ENCODE assay signal across 7 cellular contexts in the genomic region with DNA sequence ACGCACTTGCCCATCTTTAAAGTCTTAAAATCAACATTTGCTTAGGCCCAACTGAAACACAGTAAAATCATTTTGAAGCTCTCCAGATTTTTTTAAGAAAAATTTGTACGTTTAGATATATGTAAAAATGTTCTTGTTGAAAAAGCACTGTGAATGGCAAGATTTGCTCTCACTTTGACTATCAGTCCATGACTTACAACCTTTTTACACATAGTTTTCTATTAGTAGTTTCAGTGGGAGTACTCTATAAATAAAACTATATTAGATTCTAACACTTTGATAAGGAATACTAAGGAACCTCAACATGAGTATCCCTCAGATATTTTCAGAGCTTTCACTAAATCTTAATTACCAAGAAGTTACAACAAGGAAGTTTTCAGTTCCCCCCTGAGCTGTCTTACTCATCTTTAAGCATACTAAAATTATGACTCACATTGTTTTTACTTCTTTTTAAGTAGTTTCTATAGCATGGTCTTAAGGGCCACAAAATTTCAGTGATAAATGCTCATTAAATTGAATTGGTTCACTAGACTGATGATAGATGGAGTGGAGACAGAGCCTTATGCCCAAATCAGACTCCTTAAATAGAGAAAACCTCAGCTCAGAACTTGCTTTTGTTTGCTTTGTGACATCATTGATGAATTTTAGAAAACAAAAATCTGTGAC.
A peak's percentile ranks its signal among the peaks of the same experiment; 100 is the strongest.
DNase-seq lines count a peak whose midpoint lies in the region; ATAC-seq and TF ChIP-seq lines count a peak whose summit lies in the region.

No MANE protein-coding gene starts in this region.

- H3K36me3 Mint-ChIP-seq in stimulated activated effector memory CD8-positive, alpha-beta T cell treated with anti-CD3 and anti-CD28 coated beads, Interleukin-12 subunit alpha, Interleukin-12 subunit beta, amount 100 ng/mL, for 72 hours, result no peaks in the 10 kb centered on the region

- H3K4me1 Mint-ChIP-seq in stimulated activated effector memory CD8-positive, alpha-beta T cell treated with anti-CD3 and anti-CD28 coated beads, Interleukin-12 subunit alpha, Interleukin-12 subunit beta, amount 100 ng/mL, for 72 hours, result no peaks in the 10 kb centered on the region

- peak; percentile 97 for ATAC-seq in GM19395 (IDR thresholded peaks at IDR 0.05; ENCODE audit: unreplicated experiment)
- ATAC-seq in HG03064 (IDR thresholded peaks at IDR 0.05; ENCODE audit: low read depth, unreplicated experiment), result peak; percentile 85
- peak; percentile 90 for ATAC-seq in SK-N-SH treated with all-trans-retinoic acid at 6 μM for 48 hours
- ATAC-seq in stimulated activated effector memory CD8-positive, alpha-beta T cell treated with anti-CD3 and anti-CD28 coated beads, Interleukin-12 subunit alpha, Interleukin-12 subunit beta, amount 100 ng/mL, for 72 hours, result peak; percentile 90

- no peak for DNase-seq in stimulated activated effector memory CD8-positive, alpha-beta T cell treated with anti-CD3 and anti-CD28 coated beads, Interleukin-12 subunit alpha, Interleukin-12 subunit beta, amount 100 ng/mL, for 72 hours (ENCODE audit: low spot score in 2 of 2)
- DNase-seq in UCSD-AML1 (lab: John Stamatoyannopoulos, UW; ENCODE audit: unreplicated experiment), result no peak
- no peak for DNase-seq in stimulated activated CD4-positive, alpha-beta T cell treated with anti-CD3 and anti-CD28 coated beads, Interleukin-4, amount 100 ng/mL, for 4 hours
- DNase-seq in NCI-H82 (lab: John Stamatoyannopoulos, UW), result no peak

- no peak overlapping the region for H3K4me3 Mint-ChIP-seq in stimulated activated effector memory CD8-positive, alpha-beta T cell treated with anti-CD3 and anti-CD28 coated beads, Interleukin-12 subunit alpha, Interleukin-12 subunit beta, amount 100 ng/mL, for 72 hours

- no peak overlapping the region for H3K27ac Mint-ChIP-seq in stimulated activated effector memory CD8-positive, alpha-beta T cell treated with anti-CD3 and anti-CD28 coated beads, Interleukin-12 subunit alpha, Interleukin-12 subunit beta, amount 100 ng/mL, for 72 hours

- H3K9me3 Mint-ChIP-seq in stimulated activated effector memory CD8-positive, alpha-beta T cell treated with anti-CD3 and anti-CD28 coated beads, Interleukin-12 subunit alpha, Interleukin-12 subunit beta, amount 100 ng/mL, for 72 hours, result no peaks in the 10 kb centered on the region

TF ChIP-seq in SK-N-SH treated with all-trans-retinoic acid at 6 μM for 48 hours, 23 proteins besides CTCF, POLR2A, EP300 and RAD21:
- peak; percentile 49 for TF ChIP-seq ISL1 (CRISPR knock-in tag; IDR thresholded peaks at IDR 0.05)
- no peak for TF ChIP-seq ARNTL (CRISPR knock-in tag; IDR thresholded peaks at IDR 0.05; ENCODE audit: borderline replicate concordance, low read depth)
